In the genomic region with DNA sequence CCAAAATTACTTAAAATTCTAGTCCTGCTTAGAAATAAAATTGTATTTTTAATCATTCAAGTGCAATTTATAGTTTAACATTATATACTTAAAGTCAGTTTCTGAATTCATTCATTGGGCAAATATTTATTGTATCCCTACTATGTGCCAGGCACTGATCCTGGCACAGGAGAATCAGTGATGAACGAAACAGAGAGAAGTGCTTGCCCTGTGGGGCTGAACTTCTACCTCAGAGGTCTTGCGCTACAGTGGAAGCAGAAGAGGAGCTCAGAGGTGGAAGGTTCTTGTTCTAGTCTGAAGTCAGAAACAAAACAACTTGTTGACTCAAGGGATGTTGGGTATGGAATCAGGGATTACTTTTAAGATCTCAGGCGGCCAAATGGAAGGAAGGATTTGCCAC, we compare ENCODE assay signal across 19 cellular contexts. TPM values are rescaled to one million over a fixed set of nuclear protein-coding genes. Genes with fewer than 3 reads are reported as not detected.
DNase-seq lines count a peak whose midpoint lies in the region; ATAC-seq and TF ChIP-seq lines count a peak whose summit lies in the region.
"Had no signal": no experiment of that assay in that cellular context is flagged by ENCODE, and none has a peak within 500 bp of the region (broad histone marks: within the 10 kb centered on the region; RNA-seq: fewer than 3 reads in every experiment).

No MANE protein-coding gene starts in this region.

- no peak for TF ChIP-seq POLR2A in thyroid gland (IDR thresholded peaks at IDR 0.05)

- H3K4me1 Mint-ChIP-seq in activated T-cell treated with anti-CD3 and anti-CD28 coated beads, Interleukin-2, amount 50 U/mL, for 24 hours (ENCODE audit: low read depth): peaks cover 18% of the 10 kb centered on the region
- peaks cover 31% of the 10 kb centered on the region for H3K4me1 Mint-ChIP-seq in WTC11
- H3K4me1 Mint-ChIP-seq in neural crest cell: peaks cover 42% of the 10 kb centered on the region

- ATAC-seq in WTC11 (no peak), lower lobe of right lung (no peak)
- ATAC-seq: GM23338, Panc1 had no signal

- CTCF ChIA-PET in WTC11 (lab: Charles Lee): interaction anchor here (1.2 to 1.5 kb wide), 3 partner anchors 11 to 92 kb away, joined by 3 to 4 read pairs (median 4); no protein-coding TSS in a partner anchor

- H3K27me3 ChIP-seq in lower lobe of right lung (ENCODE audit: low read depth) (no peaks in the 10 kb centered on the region), thyroid gland (no peaks in the 10 kb centered on the region)

- POLR2A ChIA-PET in WTC11 (lab: Charles Lee): no interaction called here

- peaks cover 73% of the 10 kb centered on the region for H3K36me3 Mint-ChIP-seq in activated T-cell treated with anti-CD3 and anti-CD28 coated beads, Interleukin-2, amount 50 U/mL, for 24 hours (ENCODE audit: low read depth)
- H3K36me3 Mint-ChIP-seq in WTC11 (peaks cover 30% of the 10 kb centered on the region), neural crest cell (ENCODE audit: low read depth) (peaks cover 7% of the 10 kb centered on the region)

- no peak for DNase-seq in activated T-cell treated with anti-CD3 and anti-CD28 coated beads, Interleukin-2, amount 50 U/mL, for 24 hours
- no peak for DNase-seq in activated T-cell treated with anti-CD3 and anti-CD28 coated beads, Interleukin-2, amount 50 U/mL, for 1 hour
- no peak for DNase-seq in WTC11 (ENCODE audit: low spot score)
- DNase-seq in neural crest cell (ENCODE audit: low read depth, low spot score): no peak
- no peak for DNase-seq in pons (ENCODE audit: low spot score)
- DNase-seq in lower lobe of right lung: no peak
- no peak for DNase-seq in thyroid gland
- DNase-seq: AML-193, GDM1, HCEC 1CT, Kasumi-1, NCI-H1694, NCI-H2081 treated with DMSO at 0.1 percent for 48 hours, NCI-H2171 treated with DMSO at 0.1 percent for 48 hours, SIG-M5 had no signal

- WGBS in thyroid gland, 2 donors: 97% methylated on average over 3 of the region's 3 CpGs

- intact Hi-C loops in lower lobe of right lung (cut with DNase I): no loop called here
- intact Hi-C loops in thyroid gland (cut with DNase I): no loop called here

- no peaks in the 10 kb centered on the region for H3K9me3 Mint-ChIP-seq in activated T-cell treated with anti-CD3 and anti-CD28 coated beads, Interleukin-2, amount 50 U/mL, for 24 hours
- peaks cover 10% of the 10 kb centered on the region; the same call in 1 of the 2 replicates for H3K9me3 Mint-ChIP-seq in WTC11
- H3K9me3 Mint-ChIP-seq in neural crest cell: no peaks in the 10 kb centered on the region

- H3K4me3 Mint-ChIP-seq in activated T-cell treated with anti-CD3 and anti-CD28 coated beads, Interleukin-2, amount 50 U/mL, for 24 hours: no peak overlapping the region
- no peak overlapping the region for H3K4me3 Mint-ChIP-seq in WTC11
- peak overlapping the region; percentile 1 for H3K4me3 Mint-ChIP-seq in neural crest cell
- H3K4me3 Mint-ChIP-seq: GM23338 had no signal

- H3K9me3 ChIP-seq in lower lobe of right lung (no peaks in the 10 kb centered on the region), thyroid gland (no peaks in the 10 kb centered on the region)

- H3K4me3 ChIP-seq in lower lobe of right lung (no peak overlapping the region), thyroid gland (replicated peaks in 1 of 3) (no peak overlapping the region)
- H3K4me3 ChIP-seq: GM23338 had no signal

- H3K27ac Mint-ChIP-seq in activated T-cell treated with anti-CD3 and anti-CD28 coated beads, Interleukin-2, amount 50 U/mL, for 24 hours: peak overlapping the region; percentile 5
- H3K27ac Mint-ChIP-seq in WTC11 (peak overlapping the region; percentile 2), neural crest cell (ENCODE audit: unreplicated experiment) (peak overlapping the region; percentile 9)
- H3K27ac Mint-ChIP-seq: GM23338 had no signal

- peaks cover 10% of the 10 kb centered on the region for H3K4me1 ChIP-seq in lower lobe of right lung
- H3K4me1 ChIP-seq in thyroid gland: peaks cover 17 to 31% of the 10 kb centered on the region in 2 donors

- H3K27ac ChIP-seq in lower lobe of right lung (no peak overlapping the region), thyroid gland (peak overlapping the region in 1 of 3 donors; percentile 62)

- TF ChIP-seq CTCF in WTC11 (IDR thresholded peaks at IDR 0.05) (no peak), neural crest cell (conservative IDR thresholded peaks at IDR 0.05) (no peak), lower lobe of right lung (IDR thresholded peaks at IDR 0.05) (no peak), thyroid gland (IDR thresholded peaks at IDR 0.05) (no peak)

- no peaks in the 10 kb centered on the region for H3K36me3 ChIP-seq in lower lobe of right lung
- no peaks in the 10 kb centered on the region for H3K36me3 ChIP-seq in thyroid gland

- no peaks in the 10 kb centered on the region for H3K27me3 Mint-ChIP-seq in activated T-cell treated with anti-CD3 and anti-CD28 coated beads, Interleukin-2, amount 50 U/mL, for 24 hours
- no peaks in the 10 kb centered on the region for H3K27me3 Mint-ChIP-seq in WTC11 (ENCODE audit: low read depth)
- H3K27me3 Mint-ChIP-seq in neural crest cell (ENCODE audit: low read depth): no peaks in the 10 kb centered on the region

TF ChIP-seq in WTC11, 78 proteins besides CTCF, POLR2A, EP300 and RAD21:
- TF ChIP-seq, protein P1, sequence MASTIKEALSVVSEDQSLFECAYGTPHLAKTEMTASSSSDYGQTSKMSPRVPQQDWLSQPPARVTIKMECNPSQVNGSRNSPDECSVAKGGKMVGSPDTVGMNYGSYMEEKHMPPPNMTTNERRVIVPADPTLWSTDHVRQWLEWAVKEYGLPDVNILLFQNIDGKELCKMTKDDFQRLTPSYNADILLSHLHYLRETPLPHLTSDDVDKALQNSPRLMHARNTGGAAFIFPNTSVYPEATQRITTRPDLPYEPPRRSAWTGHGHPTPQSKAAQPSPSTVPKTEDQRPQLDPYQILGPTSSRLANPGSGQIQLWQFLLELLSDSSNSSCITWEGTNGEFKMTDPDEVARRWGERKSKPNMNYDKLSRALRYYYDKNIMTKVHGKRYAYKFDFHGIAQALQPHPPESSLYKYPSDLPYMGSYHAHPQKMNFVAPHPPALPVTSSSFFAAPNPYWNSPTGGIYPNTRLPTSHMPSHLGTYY (CRISPR knock-in tag; IDR thresholded peaks at IDR 0.05): no peak
- TF ChIP-seq, protein P2, sequence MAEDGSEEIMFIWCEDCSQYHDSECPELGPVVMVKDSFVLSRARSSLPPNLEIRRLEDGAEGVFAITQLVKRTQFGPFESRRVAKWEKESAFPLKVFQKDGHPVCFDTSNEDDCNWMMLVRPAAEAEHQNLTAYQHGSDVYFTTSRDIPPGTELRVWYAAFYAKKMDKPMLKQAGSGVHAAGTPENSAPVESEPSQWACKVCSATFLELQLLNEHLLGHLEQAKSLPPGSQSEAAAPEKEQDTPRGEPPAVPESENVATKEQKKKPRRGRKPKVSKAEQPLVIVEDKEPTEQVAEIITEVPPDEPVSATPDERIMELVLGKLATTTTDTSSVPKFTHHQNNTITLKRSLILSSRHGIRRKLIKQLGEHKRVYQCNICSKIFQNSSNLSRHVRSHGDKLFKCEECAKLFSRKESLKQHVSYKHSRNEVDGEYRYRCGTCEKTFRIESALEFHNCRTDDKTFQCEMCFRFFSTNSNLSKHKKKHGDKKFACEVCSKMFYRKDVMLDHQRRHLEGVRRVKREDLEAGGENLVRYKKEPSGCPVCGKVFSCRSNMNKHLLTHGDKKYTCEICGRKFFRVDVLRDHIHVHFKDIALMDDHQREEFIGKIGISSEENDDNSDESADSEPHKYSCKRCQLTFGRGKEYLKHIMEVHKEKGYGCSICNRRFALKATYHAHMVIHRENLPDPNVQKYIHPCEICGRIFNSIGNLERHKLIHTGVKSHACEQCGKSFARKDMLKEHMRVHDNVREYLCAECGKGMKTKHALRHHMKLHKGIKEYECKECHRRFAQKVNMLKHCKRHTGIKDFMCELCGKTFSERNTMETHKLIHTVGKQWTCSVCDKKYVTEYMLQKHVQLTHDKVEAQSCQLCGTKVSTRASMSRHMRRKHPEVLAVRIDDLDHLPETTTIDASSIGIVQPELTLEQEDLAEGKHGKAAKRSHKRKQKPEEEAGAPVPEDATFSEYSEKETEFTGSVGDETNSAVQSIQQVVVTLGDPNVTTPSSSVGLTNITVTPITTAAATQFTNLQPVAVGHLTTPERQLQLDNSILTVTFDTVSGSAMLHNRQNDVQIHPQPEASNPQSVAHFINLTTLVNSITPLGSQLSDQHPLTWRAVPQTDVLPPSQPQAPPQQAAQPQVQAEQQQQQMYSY (CRISPR knock-in tag; IDR thresholded peaks at IDR 0.05): no peak
TF ChIP-seq in WTC11: peak in this region for 0.

RNA-seq across cellular contexts. Expression of a gene that starts 6.0 kb away (rescaled TPM):
- total RNA-seq in WTC11 (2021): not detected in 3 replicates
- total RNA-seq in neural crest cell: not detected in 2 replicates
- not detected for total RNA-seq in lower lobe of right lung
- total RNA-seq in thyroid gland: not detected
- total RNA-seq: A172, GM23338, MCF 10A had no signal

RNA-seq across cellular contexts. Expression of a gene that starts 44.5 kb away (rescaled TPM):
- 40.7 to 43.6 TPM (median 41.8 TPM) in 3 replicates for total RNA-seq in WTC11 (2021)
- 26.8 and 30.5 TPM in 2 replicates for total RNA-seq in neural crest cell
- 20.6 TPM for total RNA-seq in lower lobe of right lung
- total RNA-seq in thyroid gland: 10 to 100 TPM; 13.9 to 28.1 (median 21.2) TPM
